Comparison of ENCODE assay signal across 8 cellular contexts in genomic region chr10:986137-986825, GRCh38. TPM values are rescaled to one million over a fixed set of nuclear protein-coding genes. Genes with fewer than 3 reads are reported as not detected.
A peak's percentile ranks its signal among the peaks of the same experiment; 100 is the strongest.
DNase-seq lines count a peak whose midpoint lies in the region; ATAC-seq and TF ChIP-seq lines count a peak whose summit lies in the region.

No MANE protein-coding gene starts in this region.

- peaks cover 6% of the 10 kb centered on the region for H3K27me3 Mint-ChIP-seq in nephron progenitor cell (ENCODE audit: low read depth, poor library complexity)

- H3K27ac Mint-ChIP-seq in nephron progenitor cell = no peak overlapping the region

- no peak for ATAC-seq in body of pancreas
- no peak for ATAC-seq in HG02571 (IDR thresholded peaks at IDR 0.05; ENCODE audit: unreplicated experiment)

- no peaks in the 10 kb centered on the region for H3K36me3 ChIP-seq in body of pancreas (replicated peaks in 1 of 2; ENCODE audit: insufficient read depth in 1 of 2, low read depth in 2 of 2)

- WGBS in body of pancreas, 2 donors = 75 to 83% methylated on average over 5 to 7 of the region's 7 CpGs

- no peak for TF ChIP-seq CTCF in body of pancreas (IDR thresholded peaks at IDR 0.05)
- TF ChIP-seq CTCF in nephron progenitor cell (IDR thresholded peaks at IDR 0.05) = no peak

- H3K4me1 ChIP-seq in body of pancreas = peaks cover 25% of the 10 kb centered on the region

- no peaks in the 10 kb centered on the region for H3K9me3 ChIP-seq in body of pancreas

- H3K27ac ChIP-seq in body of pancreas = no peak overlapping the region

- intact Hi-C loops in body of pancreas (cut with DNase I) = loop anchor here (10.0 kb wide), 1 partner anchor 51 kb away; the partner anchor contains the start of gene LARP4B

- no peaks in the 10 kb centered on the region for H3K27me3 ChIP-seq in body of pancreas

- H3K9me3 Mint-ChIP-seq in nephron progenitor cell = peaks cover 10% of the 10 kb centered on the region

- no peak for TF ChIP-seq POLR2A in body of pancreas (IDR thresholded peaks at IDR 0.05)

- H3K36me3 Mint-ChIP-seq in nephron progenitor cell (ENCODE audit: low read depth) = peaks cover 17% of the 10 kb centered on the region

- DNase-seq in ELR (ENCODE audit: low read depth) = peak; percentile 88
- peak; percentile 24 for DNase-seq in NCI-H2107 (lab: John Stamatoyannopoulos, UW)
- DNase-seq in body of pancreas = peak in 3 of 4 donors; percentile 25 to 44 (median 43)
- no peak for DNase-seq in nephron progenitor cell
- no peak for DNase-seq in stimulated activated naive CD4-positive, alpha-beta T cell (lab: John Stamatoyannopoulos, UW)
- DNase-seq in SIG-M5 (lab: John Stamatoyannopoulos, UW) = no peak
- DNase-seq in stimulated activated CD4-positive, alpha-beta T cell treated with anti-CD3 and anti-CD28 coated beads, Interleukin-12 subunit alpha, Interleukin-12 subunit beta, amount 100 ng/mL, for 4 hours = no peak

- peak overlapping the region; percentile 93 for H3K4me3 Mint-ChIP-seq in nephron progenitor cell

- peaks cover 25% of the 10 kb centered on the region for H3K4me1 Mint-ChIP-seq in nephron progenitor cell

- no peak overlapping the region for H3K4me3 ChIP-seq in body of pancreas

RNA-seq across cellular contexts. Expression of gene GTPBP4, which starts 2.0 kb away (rescaled TPM):
- total RNA-seq in body of pancreas = 10 to 100 TPM in 1 of 2 donors, 1 to 10 TPM in 1; 8.3 to 20.4 TPM

RNA-seq across cellular contexts. Expression of gene IDI2, which starts 39.4 kb away (rescaled TPM):
- total RNA-seq in body of pancreas = not detected

RNA-seq across cellular contexts. Expression of gene LARP4B, which starts 54.8 kb away (rescaled TPM):
- 10 to 100 TPM; 41.0 to 61.6 TPM for total RNA-seq in body of pancreas

Comparison
In these comparisons a context has a peak if more than half of its experiments do, and no peak if none do; other contexts are left out.
1. DNase-seq: peak in ELR (single experiment), NCI-H2107 (single experiment) and body of pancreas (3 of 4); none in nephron progenitor cell (single experiment), stimulated activated naive CD4-positive, alpha-beta T cell (0 of 6), SIG-M5 (single experiment) and stimulated activated CD4-positive, alpha-beta T cell treated with anti-CD3 and anti-CD28 coated beads, Interleukin-12 subunit alpha, Interleukin-12 subunit beta, amount 100 ng/mL, for 4 hours (single experiment).